Comparison of ENCODE assay signal across 28 cellular contexts in the genomic region with DNA sequence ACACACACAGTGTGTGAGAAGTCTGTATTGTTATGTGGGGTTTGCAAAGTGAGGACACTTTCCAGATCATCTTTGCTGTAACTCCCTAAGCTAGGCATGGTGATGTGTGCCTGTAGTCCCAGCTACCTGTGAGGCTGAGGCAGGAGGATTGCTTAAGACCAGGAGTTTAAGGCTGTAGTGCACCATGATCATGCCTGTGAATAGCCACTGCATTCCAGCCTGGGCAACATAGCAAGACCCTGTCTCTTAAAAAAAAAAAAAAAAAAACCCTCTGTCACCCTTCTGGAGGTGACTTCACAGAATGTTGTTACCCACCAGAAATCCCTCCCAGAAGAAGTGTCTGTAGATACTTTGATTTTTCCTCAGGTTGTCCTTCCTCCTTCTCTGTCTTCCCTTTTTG. TPM values are rescaled to one million over a fixed set of nuclear protein-coding genes. Genes with fewer than 3 reads are reported as not detected.
"Had no signal": no experiment of that assay in that cellular context is flagged by ENCODE, and none has a peak within 500 bp of the region (broad histone marks: within the 10 kb centered on the region; RNA-seq: fewer than 3 reads in every experiment).

No MANE protein-coding gene starts in this region.

- H3K36me3 Mint-ChIP-seq: activated CD4-positive, alpha-beta memory T cell treated with anti-CD3 and anti-CD28 coated beads for 36 hours; brain had no signal

- H3K9me3 Mint-ChIP-seq: activated CD4-positive, alpha-beta memory T cell treated with anti-CD3 and anti-CD28 coated beads for 36 hours; activated CD4-positive, alpha-beta T cell treated with anti-CD3 and anti-CD28 coated beads, Interleukin-2, amount 10 ng/mL, durations not matched to agents 7 days and 5 days; activated naive CD4-positive, alpha-beta T cell treated with anti-CD3 and anti-CD28 coated beads for 36 hours had no signal

- FAIRE-seq: astrocyte had no signal

- H3K9me3 ChIP-seq: SK-N-SH had no signal

- H3K4me3 Mint-ChIP-seq: activated CD4-positive, alpha-beta memory T cell treated with anti-CD3 and anti-CD28 coated beads for 36 hours; activated CD4-positive, alpha-beta T cell treated with anti-CD3 and anti-CD28 coated beads, Interleukin-2, amount 10 ng/mL, durations not matched to agents 7 days and 5 days; activated naive CD4-positive, alpha-beta T cell treated with anti-CD3 and anti-CD28 coated beads for 36 hours; activated naive CD8-positive, alpha-beta T cell; activated T-helper 17 cell treated with anti-CD3 and anti-CD28 coated beads, Interleukin-2, amount 50 U/mL, for 72 hours; brain had no signal

- H3K9ac ChIP-seq: KMS-11, SK-N-SH had no signal

- H3K27ac ChIP-seq: KMS-11, VCaP had no signal

- H3K4me2 ChIP-seq: KMS-11, SK-N-SH had no signal

- H3K27me3 Mint-ChIP-seq: activated CD4-positive, alpha-beta memory T cell treated with anti-CD3 and anti-CD28 coated beads for 36 hours; activated CD4-positive, alpha-beta T cell treated with anti-CD3 and anti-CD28 coated beads, Interleukin-2, amount 10 ng/mL, durations not matched to agents 7 days and 5 days; activated naive CD8-positive, alpha-beta T cell; activated T-helper 17 cell treated with anti-CD3 and anti-CD28 coated beads, Interleukin-2, amount 50 U/mL, for 72 hours had no signal

- H3K27ac Mint-ChIP-seq: activated CD4-positive, alpha-beta memory T cell treated with anti-CD3 and anti-CD28 coated beads for 36 hours; activated CD4-positive, alpha-beta T cell treated with anti-CD3 and anti-CD28 coated beads, Interleukin-2, amount 10 ng/mL, durations not matched to agents 7 days and 5 days; activated naive CD4-positive, alpha-beta T cell treated with anti-CD3 and anti-CD28 coated beads for 36 hours; brain had no signal

- DNase-seq: activated CD4-positive, alpha-beta memory T cell treated with anti-CD3 and anti-CD28 coated beads for 36 hours; activated CD4-positive, alpha-beta T cell treated with anti-CD3 and anti-CD28 coated beads, Interleukin-2, amount 10 ng/mL, durations not matched to agents 7 days and 5 days; activated CD4-positive, CD25-positive, alpha-beta regulatory T cell; activated gamma-delta T cell; activated naive CD4-positive, alpha-beta T cell treated with anti-CD3 and anti-CD28 coated beads for 36 hours; activated T-cell treated with anti-CD3 and anti-CD28 coated beads, Interleukin-2, amount 50 U/mL, for 48 hours; amygdala; MV-4-11; NCI-H1092 treated with DMSO at 0.1 percent for 48 hours; NCI-H1436; NCI-H187; NCI-H2081; NCI-H510A treated with DMSO at 0.1 percent for 48 hours; NCI-H69; NK-92 treated with Interleukin-12 subunit alpha and Interleukin-12 subunit beta, amount 100 ng/mL, for 24 hours; OCI-M1; RPMI8226; SK-N-SH; T-helper 1 cell had no signal

- ATAC-seq: activated T-helper 17 cell treated with anti-CD3 and anti-CD28 coated beads, Interleukin-2, amount 50 U/mL, for 72 hours; Panc1; Right ventricle myocardium inferior had no signal

RNA-seq across cellular contexts. Expression of a gene that starts 14.9 kb away (rescaled TPM):
- total RNA-seq: MCF 10A had no signal
- polyA plus RNA-seq: SK-N-SH had no signal
